Comparison of ENCODE assay signal across 11 cellular contexts in the genomic region with DNA sequence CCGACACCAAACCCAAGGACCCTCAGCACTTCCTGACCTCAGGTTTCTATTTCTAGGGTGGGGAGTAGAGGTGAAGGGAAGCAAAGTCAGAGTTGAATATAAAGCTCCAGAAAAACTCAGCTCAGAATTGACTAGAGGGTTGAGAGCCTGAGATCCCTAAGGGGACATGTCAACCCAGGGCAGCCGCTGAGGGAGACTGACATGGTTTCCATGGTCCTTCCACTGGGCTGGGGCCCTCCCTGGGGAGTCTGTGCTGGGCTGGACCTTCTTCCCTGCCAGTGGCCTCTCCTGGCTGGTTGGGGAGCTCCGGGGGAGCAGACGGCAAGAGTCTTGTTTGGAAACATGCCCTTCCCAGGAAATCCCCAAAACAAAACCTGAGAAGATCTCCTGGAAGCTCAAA.
DNase-seq lines count a peak whose midpoint lies in the region; ATAC-seq and TF ChIP-seq lines count a peak whose summit lies in the region.
"Had no signal": no experiment of that assay in that cellular context is flagged by ENCODE, and none has a peak within 500 bp of the region (broad histone marks: within the 10 kb centered on the region; RNA-seq: fewer than 3 reads in every experiment).

No MANE protein-coding gene starts in this region.

- H3K36me3 ChIP-seq in esophagus muscularis mucosa (no peaks in the 10 kb centered on the region), neutrophil (no peaks in the 10 kb centered on the region), aorta (ENCODE audit: control insufficient read depth in 1 of 2, insufficient read depth in 2 of 2, low read length in 1 of 2) (no peaks in the 10 kb centered on the region)

- TF ChIP-seq CTCF in esophagus muscularis mucosa (IDR thresholded peaks at IDR 0.05) (no peak), neutrophil (IDR thresholded peaks at IDR 0.05) (no peak)

- no peaks in the 10 kb centered on the region for H3K27me3 Mint-ChIP-seq in stimulated activated naive CD8-positive, alpha-beta T cell treated with anti-CD3 and anti-CD28 coated beads, Interleukin-15, Interleukin-2, amounts not matched to agents 100 ng/mL and 50 ng/mL, for 24 hours

- intact Hi-C loops in esophagus muscularis mucosa (cut with DNase I) (no loop called here), aorta (cut with DNase I) (no loop called here)

- H3K4me3 Mint-ChIP-seq in stimulated activated naive CD8-positive, alpha-beta T cell treated with anti-CD3 and anti-CD28 coated beads, Interleukin-15, Interleukin-2, amounts not matched to agents 100 ng/mL and 50 ng/mL, for 24 hours, result peak overlapping the region; percentile 80
- H3K4me3 Mint-ChIP-seq: H9 had no signal

- H3K9me3 Mint-ChIP-seq in stimulated activated naive CD8-positive, alpha-beta T cell treated with anti-CD3 and anti-CD28 coated beads, Interleukin-15, Interleukin-2, amounts not matched to agents 100 ng/mL and 50 ng/mL, for 24 hours, result no peaks in the 10 kb centered on the region

- no peaks in the 10 kb centered on the region for H3K27me3 ChIP-seq in esophagus muscularis mucosa
- H3K27me3 ChIP-seq in neutrophil, result peaks cover 3% of the 10 kb centered on the region
- no peaks in the 10 kb centered on the region for H3K27me3 ChIP-seq in aorta (ENCODE audit: control insufficient read depth in 1 of 2, insufficient read depth in 2 of 2, low read length in 1 of 2)

- 22% methylated on average over 3 of the region's 4 CpGs for WGBS in esophagus muscularis mucosa
- 20 to 34% methylated on average over 4 of the region's 4 CpGs for WGBS in aorta, 2 donors

- no peak for ATAC-seq in stimulated activated naive CD8-positive, alpha-beta T cell treated with anti-CD3 and anti-CD28 coated beads, Interleukin-15, Interleukin-2, amounts not matched to agents 100 U/mL and 50 U/mL, for 24 hours
- no peak for ATAC-seq in aorta (ENCODE audit: low FRiP score)

- no peak for TF ChIP-seq POLR2A in esophagus muscularis mucosa (IDR thresholded peaks at IDR 0.05; ENCODE audit: low read depth)

- H3K27ac ChIP-seq in esophagus muscularis mucosa (replicated peaks in 1 of 4), result peak overlapping the region; percentile 57 to 76 (median 64)
- peak overlapping the region; percentile 93 for H3K27ac ChIP-seq in neutrophil
- H3K27ac ChIP-seq in aorta (ENCODE audit: low read depth in 1 of 2, low read length in 2 of 2), result no peak overlapping the region
- H3K27ac ChIP-seq: C4-2B had no signal

- no peak overlapping the region for H3K4me3 ChIP-seq in esophagus muscularis mucosa
- peak overlapping the region; percentile 57 to 58 for H3K4me3 ChIP-seq in neutrophil (ENCODE audit: low read depth in 1 of 2, low read length in 1 of 2)
- H3K4me3 ChIP-seq in aorta (ENCODE audit: low read length in 2 of 2), result no peak overlapping the region

- no peak for DNase-seq in stimulated activated naive CD8-positive, alpha-beta T cell treated with anti-CD3 and anti-CD28 coated beads, Interleukin-15, Interleukin-2, amounts not matched to agents 100 U/mL and 50 U/mL, for 24 hours
- DNase-seq in esophagus muscularis mucosa (ENCODE audit: extremely low spot score) (no peak), aorta (peak; percentile 51 to 80), anterior cingulate cortex (lab: John Stamatoyannopoulos, UW) (no peak), HUDEP-2 (lab: John Stamatoyannopoulos, UW; ENCODE audit: unreplicated experiment in 76 of 76) (no peak)
- DNase-seq in activated effector memory CD4-positive, alpha-beta T cell treated with anti-CD3 and anti-CD28 coated beads, Interleukin-2, amount 50 U/mL, for 16 hours, result no peak
- DNase-seq: H9, NCI-H2171 had no signal

- no peaks in the 10 kb centered on the region for H3K36me3 Mint-ChIP-seq in stimulated activated naive CD8-positive, alpha-beta T cell treated with anti-CD3 and anti-CD28 coated beads, Interleukin-15, Interleukin-2, amounts not matched to agents 100 ng/mL and 50 ng/mL, for 24 hours (ENCODE audit: low read depth)

- H3K4me1 ChIP-seq in esophagus muscularis mucosa, result peaks cover 33 to 64% (median 46%) of the 10 kb centered on the region in 4 donors
- peaks cover 65 to 66% of the 10 kb centered on the region in 2 experiments for H3K4me1 ChIP-seq in neutrophil (ENCODE audit: control insufficient read depth in 1 of 2, insufficient read depth in 1 of 2, low read depth in 1 of 2, low read length in 1 of 2)
- H3K4me1 ChIP-seq in aorta (ENCODE audit: control insufficient read depth in 1 of 2, insufficient read depth in 2 of 2, low read length in 2 of 2), result no peaks in the 10 kb centered on the region

- no peaks in the 10 kb centered on the region for H3K9me3 ChIP-seq in esophagus muscularis mucosa
- no peaks in the 10 kb centered on the region for H3K9me3 ChIP-seq in neutrophil
- no peaks in the 10 kb centered on the region for H3K9me3 ChIP-seq in aorta (ENCODE audit: control insufficient read depth, low read length)

- H3K4me1 Mint-ChIP-seq in stimulated activated naive CD8-positive, alpha-beta T cell treated with anti-CD3 and anti-CD28 coated beads, Interleukin-15, Interleukin-2, amounts not matched to agents 100 ng/mL and 50 ng/mL, for 24 hours (ENCODE audit: low read depth), result peaks cover 56% of the 10 kb centered on the region

- TF ChIP-seq EP300 in esophagus muscularis mucosa (IDR thresholded peaks at IDR 0.05), result no peak

- H3K27ac Mint-ChIP-seq in stimulated activated naive CD8-positive, alpha-beta T cell treated with anti-CD3 and anti-CD28 coated beads, Interleukin-15, Interleukin-2, amounts not matched to agents 100 ng/mL and 50 ng/mL, for 24 hours, result peak overlapping the region; percentile 97
- H3K27ac Mint-ChIP-seq: H9 had no signal

Comparison
In these comparisons a context has a peak if more than half of its experiments do, and no peak if none do; other contexts are left out.
1. DNase-seq: peak in aorta (2 of 2); none in stimulated activated naive CD8-positive, alpha-beta T cell treated with anti-CD3 and anti-CD28 coated beads, Interleukin-15, Interleukin-2, amounts not matched to agents 100 U/mL and 50 U/mL, for 24 hours (single experiment), esophagus muscularis mucosa (single experiment), anterior cingulate cortex (0 of 58), HUDEP-2 (0 of 76) and activated effector memory CD4-positive, alpha-beta T cell treated with anti-CD3 and anti-CD28 coated beads, Interleukin-2, amount 50 U/mL, for 16 hours (single experiment).
2. H3K27ac ChIP-seq: peak in esophagus muscularis mucosa (4 of 4) and neutrophil (single experiment); none in aorta (0 of 2).
3. H3K4me3 ChIP-seq: peak in neutrophil (2 of 2); none in esophagus muscularis mucosa (0 of 4) and aorta (0 of 2).